9 cellular contexts compared by ENCODE assay signal in genomic region chr7:130993671-130994365, GRCh38.
DNase-seq lines count a peak whose midpoint lies in the region; ATAC-seq and TF ChIP-seq lines count a peak whose summit lies in the region.
"Had no signal": no experiment of that assay in that cellular context is flagged by ENCODE, and none has a peak within 500 bp of the region (broad histone marks: within the 10 kb centered on the region; RNA-seq: fewer than 3 reads in every experiment).

No MANE protein-coding gene starts in this region.

- peak overlapping the region; percentile 91 for H3K27ac Mint-ChIP-seq in stimulated activated effector memory CD8-positive, alpha-beta T cell treated with anti-CD3 and anti-CD28 coated beads, Interleukin-12 subunit alpha, Interleukin-12 subunit beta, amount 100 ng/mL, for 72 hours

- H3K36me3 Mint-ChIP-seq in stimulated activated effector memory CD8-positive, alpha-beta T cell treated with anti-CD3 and anti-CD28 coated beads, Interleukin-12 subunit alpha, Interleukin-12 subunit beta, amount 100 ng/mL, for 72 hours: peaks cover 25% of the 10 kb centered on the region

- H3K4me1 ChIP-seq in foreskin keratinocyte: peaks cover 49% of the 10 kb centered on the region

- no peaks in the 10 kb centered on the region for H3K9me3 Mint-ChIP-seq in stimulated activated effector memory CD8-positive, alpha-beta T cell treated with anti-CD3 and anti-CD28 coated beads, Interleukin-12 subunit alpha, Interleukin-12 subunit beta, amount 100 ng/mL, for 72 hours

- peak overlapping the region; percentile 50 for H3K4me3 Mint-ChIP-seq in stimulated activated effector memory CD8-positive, alpha-beta T cell treated with anti-CD3 and anti-CD28 coated beads, Interleukin-12 subunit alpha, Interleukin-12 subunit beta, amount 100 ng/mL, for 72 hours

- TF ChIP-seq CTCF in RWPE1 (conservative IDR thresholded peaks at IDR 0.05; ENCODE audit: low read depth) (no peak), foreskin keratinocyte (conservative IDR thresholded peaks at IDR 0.05) (no peak)

- DNase-seq in RWPE1 (ENCODE audit: low spot score) (no peak), foreskin keratinocyte (no peak), OCI-M1 (lab: John Stamatoyannopoulos, UW) (no peak), GM19240 (ENCODE audit: insufficient read length, low spot score) (no peak)
- peak in 1 of 2 donors; percentile 45 for DNase-seq in stimulated activated effector memory CD8-positive, alpha-beta T cell treated with anti-CD3 and anti-CD28 coated beads, Interleukin-12 subunit alpha, Interleukin-12 subunit beta, amount 100 ng/mL, for 72 hours (ENCODE audit: low spot score in 2 of 2)
- DNase-seq in stimulated activated CD4-positive, alpha-beta T cell treated with anti-CD3 and anti-CD28 coated beads, Interleukin-4, amount 100 ng/mL, for 4 hours: no peak
- DNase-seq: islet precursor cell, RPMI8226 had no signal

- peak; percentile 47 for ATAC-seq in GM18907 (IDR thresholded peaks at IDR 0.05; ENCODE audit: unreplicated experiment)
- no peak for ATAC-seq in foreskin keratinocyte
- no peak for ATAC-seq in stimulated activated effector memory CD8-positive, alpha-beta T cell treated with anti-CD3 and anti-CD28 coated beads, Interleukin-12 subunit alpha, Interleukin-12 subunit beta, amount 100 ng/mL, for 72 hours

- H3K27ac ChIP-seq in RWPE1 (peak overlapping the region; percentile 2; the same call in 1 of the 2 replicates), foreskin keratinocyte (peak overlapping the region; percentile 92)

- H3K27me3 ChIP-seq in foreskin keratinocyte: no peaks in the 10 kb centered on the region

- POLR2A ChIA-PET in RWPE1 (lab: Yijun Ruan, JAX; ENCODE audit: low non-redundant PET): no interaction called here

- H3K4me1 Mint-ChIP-seq in stimulated activated effector memory CD8-positive, alpha-beta T cell treated with anti-CD3 and anti-CD28 coated beads, Interleukin-12 subunit alpha, Interleukin-12 subunit beta, amount 100 ng/mL, for 72 hours: peaks cover 76% of the 10 kb centered on the region

- CTCF ChIA-PET in RWPE1 (lab: Yijun Ruan, JAX): no interaction called here
